In genomic region chr3:57852896-57853295, GRCh38 we compare ENCODE assay signal across 9 cellular contexts.
A peak's percentile ranks its signal among the peaks of the same experiment; 100 is the strongest.
DNase-seq lines count a peak whose midpoint lies in the region; FAIRE-seq and TF ChIP-seq lines count a peak whose summit lies in the region.
"Had no signal": no experiment of that assay in that cellular context is flagged by ENCODE, and none has a peak within 500 bp of the region (broad histone marks: within the 10 kb centered on the region; RNA-seq: fewer than 3 reads in every experiment).

No MANE protein-coding gene starts in this region.

- H3K9ac ChIP-seq in Loucy (ENCODE audit: low read depth, low read length, poor library complexity, severe bottlenecking): no peak overlapping the region

- H3K4me3 ChIP-seq in Loucy (ENCODE audit: low read length, poor library complexity, severe bottlenecking) (no peak overlapping the region), choroid plexus epithelial cell (ENCODE audit: low read depth, low read length) (no peak overlapping the region), MG63 (no peak overlapping the region)

- H3K9me3 ChIP-seq in Loucy (ENCODE audit: insufficient read depth, low read depth, low read length) (no peaks in the 10 kb centered on the region), MG63 (no peaks in the 10 kb centered on the region)

- no peaks in the 10 kb centered on the region for H3F3A ChIP-seq in Loucy (ENCODE audit: low read depth)

- H3K36me3 ChIP-seq in Loucy (ENCODE audit: insufficient read depth, low read length) (peaks cover 12% of the 10 kb centered on the region; the same call in 1 of the 2 replicates), MG63 (peaks cover 5% of the 10 kb centered on the region)

- no peaks in the 10 kb centered on the region for H3K9me2 ChIP-seq in Loucy (replicated peaks; ENCODE audit: low read depth, low read length)

- TF ChIP-seq CTCF in D721Med (IDR thresholded peaks at IDR 0.05; ENCODE audit: insufficient read depth, missing control alignments) (peak; percentile 29), Loucy (conservative IDR thresholded peaks at IDR 0.05; ENCODE audit: low read length) (peak; percentile 60), choroid plexus epithelial cell (conservative IDR thresholded peaks at IDR 0.05; ENCODE audit: low read depth, low read length) (peak; percentile 39)

- H3K27me3 ChIP-seq in Loucy (ENCODE audit: insufficient read depth, low read length, poor library complexity, severe bottlenecking) (no peaks in the 10 kb centered on the region), MG63 (no peaks in the 10 kb centered on the region)

- H4K20me1 ChIP-seq in Loucy (ENCODE audit: insufficient read depth, low read length, poor library complexity, severe bottlenecking): no peaks in the 10 kb centered on the region

- H2AFZ ChIP-seq in Loucy (ENCODE audit: low read length): no peak overlapping the region

- no peak overlapping the region for H3K4me2 ChIP-seq in Loucy (ENCODE audit: low read depth, low read length, poor library complexity, severe bottlenecking)

- no peak for DNase-seq in D721Med (ENCODE audit: insufficient read length, low spot score)
- peak; percentile 65 for DNase-seq in choroid plexus epithelial cell (ENCODE audit: low read depth)
- DNase-seq in myocyte (ENCODE audit: low read depth): peak; percentile 25
- no peak for DNase-seq in NCI-H524 treated with DMSO at 0.1 percent for 48 hours (lab: John Stamatoyannopoulos, UW)
- DNase-seq in stimulated activated CD4-positive, alpha-beta T cell treated with anti-CD3 and anti-CD28 coated beads, Interleukin-2, amount 100 ng/mL, for 48 hours: no peak
- DNase-seq in T-helper 2 cell: no peak
- no peak for DNase-seq in MG63
- DNase-seq: activated T-cell treated with anti-CD3 and anti-CD28 coated beads, Interleukin-2, amount 50 U/mL, for 4 hours had no signal

- no peaks in the 10 kb centered on the region for H3K4me1 ChIP-seq in Loucy (ENCODE audit: insufficient read depth, low read length, poor library complexity, severe bottlenecking)

- H3K79me2 ChIP-seq in Loucy (ENCODE audit: insufficient read depth, low read length): no peaks in the 10 kb centered on the region

- peak; percentile 35 for FAIRE-seq in D721Med (lab: Jason Lieb, UNC)

Comparison
In these comparisons a context has a peak if more than half of its experiments do, and no peak if none do; other contexts are left out.
1. DNase-seq: peak in choroid plexus epithelial cell (single experiment) and myocyte (single experiment); none in D721Med (single experiment), NCI-H524 treated with DMSO at 0.1 percent for 48 hours (single experiment), stimulated activated CD4-positive, alpha-beta T cell treated with anti-CD3 and anti-CD28 coated beads, Interleukin-2, amount 100 ng/mL, for 48 hours (0 of 2), T-helper 2 cell (0 of 5) and MG63 (single experiment).
2. Peak in every context shown above with its lines, with median percentiles within 50 percentile points of each other: CTCF ChIP-seq.